Comparison of ENCODE assay signal across 1 cellular context in genomic region chr3:15797600-15798303, GRCh38.
A peak's percentile ranks its signal among the peaks of the same experiment; 100 is the strongest.
TF ChIP-seq lines count a peak whose summit lies in the region.

ANKRD28 (minus strand) TSS chr3:15797979; CDS start chr3:15796521, 1,458 bp downstream.

TF ChIP-seq in K562, 482 proteins besides CTCF, POLR2A, EP300 and RAD21 (continued from another document and continues in another):
- peak; percentile 40; the same call in 1 of the 2 replicates for TF ChIP-seq TEAD4 (IDR thresholded peaks at IDR 0.05; ENCODE audit: low read length)
- no peak for TF ChIP-seq TEAD4 (CRISPR knock-in tag; IDR thresholded peaks at IDR 0.05; ENCODE audit: borderline replicate concordance)
- TF ChIP-seq FOXJ2 (tag; IDR thresholded peaks at IDR 0.05) = 0 out of 2 replicates have a peak, but pooled peaks have one; percentile 28
- no peak for TF ChIP-seq MCM5 (IDR thresholded peaks at IDR 0.05; ENCODE audit: low read depth)
- TF ChIP-seq THRA (IDR thresholded peaks at IDR 0.05) = no peak
- no peak for TF ChIP-seq XRCC5 (IDR thresholded peaks at IDR 0.05; ENCODE audit: low read depth, low read length)
- TF ChIP-seq TOE1 (IDR thresholded peaks at IDR 0.05; ENCODE audit: borderline replicate concordance) = peak; percentile 60
- TF ChIP-seq TOE1 (CRISPR knock-in tag; IDR thresholded peaks at IDR 0.05; ENCODE audit: borderline replicate concordance, low read depth) = no peak
- no peak for TF ChIP-seq ZNF696 (CRISPR knock-in tag; conservative IDR thresholded peaks at IDR 0.05)
- no peak for TF ChIP-seq HDGF (IDR thresholded peaks at IDR 0.05)
- no peak for TF ChIP-seq CC2D1A (IDR thresholded peaks at IDR 0.05)
- TF ChIP-seq FOXA1 (IDR thresholded peaks at IDR 0.05; ENCODE audit: borderline replicate concordance) = no peak
- TF ChIP-seq FOXK2 (conservative IDR thresholded peaks at IDR 0.05 in 1 of 2, IDR thresholded peaks at IDR 0.05 in 1 of 2; ENCODE audit: low read depth in 2 of 2) = peak; percentile 67 to 69; a peak in 3 of 4 replicates
- no peak for TF ChIP-seq CHD2 (IDR thresholded peaks at IDR 0.05; ENCODE audit: low read depth, low read length)
- no peak for TF ChIP-seq ZNF146 (CRISPR knock-in tag; IDR thresholded peaks at IDR 0.05; ENCODE audit: unreplicated experiment)
- TF ChIP-seq JUND (IDR thresholded peaks at IDR 0.05; ENCODE audit: borderline replicate concordance, low read depth, low read length) = peak; percentile 41; the same call in 1 of the 2 replicates
- TF ChIP-seq JUND (tag; IDR thresholded peaks at IDR 0.05; ENCODE audit: borderline replicate concordance, low read depth, low read length) = no peak
- no peak for TF ChIP-seq ZSCAN32 (CRISPR knock-in tag; IDR thresholded peaks at IDR 0.05)
- peak; percentile 85 for TF ChIP-seq ZNF384 (IDR thresholded peaks at IDR 0.05; ENCODE audit: low read depth, low read length)
- TF ChIP-seq ZBTB8A (IDR thresholded peaks at IDR 0.05; ENCODE audit: partially characterized antibody) = no peak
- TF ChIP-seq NFYB (IDR thresholded peaks at IDR 0.05; ENCODE audit: extremely low read depth, insufficient read length) = no peak
- TF ChIP-seq ZBTB43 (CRISPR knock-in tag; IDR thresholded peaks at IDR 0.05) = no peak
- peak; percentile 19 for TF ChIP-seq HDAC3 (IDR thresholded peaks at IDR 0.05; ENCODE audit: borderline replicate concordance, partially characterized antibody)
- 0 out of 4 replicates have a peak, but pooled peaks of 1 of the 2 experiments have one; percentile 15 for TF ChIP-seq NONO (IDR thresholded peaks at IDR 0.05; ENCODE audit: low read depth in 2 of 2, low read length in 1 of 2)
- TF ChIP-seq ZBTB33 (CRISPR knock-in tag; IDR thresholded peaks at IDR 0.05) = peak; percentile 25; the same call in 1 of the 2 replicates
- TF ChIP-seq MEIS2 (IDR thresholded peaks at IDR 0.05; ENCODE audit: partially characterized antibody) = peak; percentile 11
- peak; percentile 64 for TF ChIP-seq ARID1B (IDR thresholded peaks at IDR 0.05)
- TF ChIP-seq SMARCB1 (IDR thresholded peaks at IDR 0.05; ENCODE audit: insufficient read length, low read depth) = no peak
- peak; percentile 45 for TF ChIP-seq POLR2B (IDR thresholded peaks at IDR 0.05; ENCODE audit: low read depth, partially characterized antibody)
- TF ChIP-seq MYBL2 (IDR thresholded peaks at IDR 0.05; ENCODE audit: low read depth) = peak; percentile 79
- TF ChIP-seq MYBL2 (CRISPR knock-in tag; IDR thresholded peaks at IDR 0.05; ENCODE audit: borderline replicate concordance) = no peak
- peak; percentile 44; the same call in 1 of the 2 replicates for TF ChIP-seq TEAD2 (tag; IDR thresholded peaks at IDR 0.05)
- no peak for TF ChIP-seq POLR2AphosphoS2 (IDR thresholded peaks at IDR 0.05; ENCODE audit: low read length)
- TF ChIP-seq, protein P1, sequence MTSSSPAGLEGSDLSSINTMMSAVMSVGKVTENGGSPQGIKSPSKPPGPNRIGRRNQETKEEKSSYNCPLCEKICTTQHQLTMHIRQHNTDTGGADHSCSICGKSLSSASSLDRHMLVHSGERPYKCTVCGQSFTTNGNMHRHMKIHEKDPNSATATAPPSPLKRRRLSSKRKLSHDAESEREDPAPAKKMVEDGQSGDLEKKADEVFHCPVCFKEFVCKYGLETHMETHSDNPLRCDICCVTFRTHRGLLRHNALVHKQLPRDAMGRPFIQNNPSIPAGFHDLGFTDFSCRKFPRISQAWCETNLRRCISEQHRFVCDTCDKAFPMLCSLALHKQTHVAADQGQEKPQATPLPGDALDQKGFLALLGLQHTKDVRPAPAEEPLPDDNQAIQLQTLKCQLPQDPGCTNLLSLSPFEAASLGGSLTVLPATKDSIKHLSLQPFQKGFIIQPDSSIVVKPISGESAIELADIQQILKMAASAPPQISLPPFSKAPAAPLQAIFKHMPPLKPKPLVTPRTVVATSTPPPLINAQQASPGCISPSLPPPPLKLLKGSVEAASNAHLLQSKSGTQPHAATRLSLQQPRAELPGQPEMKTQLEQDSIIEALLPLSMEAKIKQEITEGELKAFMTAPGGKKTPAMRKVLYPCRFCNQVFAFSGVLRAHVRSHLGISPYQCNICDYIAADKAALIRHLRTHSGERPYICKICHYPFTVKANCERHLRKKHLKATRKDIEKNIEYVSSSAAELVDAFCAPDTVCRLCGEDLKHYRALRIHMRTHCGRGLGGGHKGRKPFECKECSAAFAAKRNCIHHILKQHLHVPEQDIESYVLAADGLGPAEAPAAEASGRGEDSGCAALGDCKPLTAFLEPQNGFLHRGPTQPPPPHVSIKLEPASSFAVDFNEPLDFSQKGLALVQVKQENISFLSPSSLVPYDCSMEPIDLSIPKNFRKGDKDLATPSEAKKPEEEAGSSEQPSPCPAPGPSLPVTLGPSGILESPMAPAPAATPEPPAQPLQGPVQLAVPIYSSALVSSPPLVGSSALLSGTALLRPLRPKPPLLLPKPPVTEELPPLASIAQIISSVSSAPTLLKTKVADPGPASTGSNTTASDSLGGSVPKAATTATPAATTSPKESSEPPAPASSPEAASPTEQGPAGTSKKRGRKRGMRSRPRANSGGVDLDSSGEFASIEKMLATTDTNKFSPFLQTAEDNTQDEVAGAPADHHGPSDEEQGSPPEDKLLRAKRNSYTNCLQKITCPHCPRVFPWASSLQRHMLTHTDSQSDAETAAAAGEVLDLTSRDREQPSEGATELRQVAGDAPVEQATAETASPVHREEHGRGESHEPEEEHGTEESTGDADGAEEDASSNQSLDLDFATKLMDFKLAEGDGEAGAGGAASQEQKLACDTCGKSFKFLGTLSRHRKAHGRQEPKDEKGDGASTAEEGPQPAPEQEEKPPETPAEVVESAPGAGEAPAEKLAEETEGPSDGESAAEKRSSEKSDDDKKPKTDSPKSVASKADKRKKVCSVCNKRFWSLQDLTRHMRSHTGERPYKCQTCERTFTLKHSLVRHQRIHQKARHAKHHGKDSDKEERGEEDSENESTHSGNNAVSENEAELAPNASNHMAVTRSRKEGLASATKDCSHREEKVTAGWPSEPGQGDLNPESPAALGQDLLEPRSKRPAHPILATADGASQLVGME (CRISPR knock-in tag; IDR thresholded peaks at IDR 0.05) = no peak
- peak; percentile 70 to 80 for TF ChIP-seq RCOR1 (IDR thresholded peaks at IDR 0.05; ENCODE audit: borderline replicate concordance in 1 of 2, low read depth in 2 of 2, low read length in 2 of 2)
- TF ChIP-seq, protein P2, sequence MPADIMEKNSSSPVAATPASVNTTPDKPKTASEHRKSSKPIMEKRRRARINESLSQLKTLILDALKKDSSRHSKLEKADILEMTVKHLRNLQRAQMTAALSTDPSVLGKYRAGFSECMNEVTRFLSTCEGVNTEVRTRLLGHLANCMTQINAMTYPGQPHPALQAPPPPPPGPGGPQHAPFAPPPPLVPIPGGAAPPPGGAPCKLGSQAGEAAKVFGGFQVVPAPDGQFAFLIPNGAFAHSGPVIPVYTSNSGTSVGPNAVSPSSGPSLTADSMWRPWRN (IDR thresholded peaks at IDR 0.05; ENCODE audit: low read depth) = peak; percentile 39; the same call in 1 of the 2 replicates
- TF ChIP-seq NR2C1 (IDR thresholded peaks at IDR 0.05) = no peak
- TF ChIP-seq NR2C1 (tag; IDR thresholded peaks at IDR 0.05) = no peak
- 0 out of 2 replicates have a peak, but pooled peaks have one; percentile 27 for TF ChIP-seq ZNF24 (IDR thresholded peaks at IDR 0.05)
- TF ChIP-seq KHSRP (IDR thresholded peaks at IDR 0.05) = no peak
- TF ChIP-seq MYC (IDR thresholded peaks at IDR 0.05; ENCODE audit: low read depth, low read length) = peak; percentile 76
- TF ChIP-seq MYC (CRISPR knock-in tag; IDR thresholded peaks at IDR 0.05; ENCODE audit: borderline replicate concordance, low read depth) = no peak
- TF ChIP-seq EGR1 (conservative IDR thresholded peaks at IDR 0.05) = no peak
- TF ChIP-seq RUNX1 (IDR thresholded peaks at IDR 0.05; ENCODE audit: low read depth) = no peak
- no peak for TF ChIP-seq ZBTB12 (CRISPR knock-in tag; IDR thresholded peaks at IDR 0.05)
- no peak for TF ChIP-seq CEBPG (CRISPR knock-in tag; IDR thresholded peaks at IDR 0.05)
- peak; percentile 26 to 31; a peak in 1 of 4 replicates for TF ChIP-seq CEBPG (tag; conservative IDR thresholded peaks at IDR 0.05 in 1 of 2, IDR thresholded peaks at IDR 0.05 in 1 of 2)
- peak; percentile 69; the same call in 1 of the 2 replicates for TF ChIP-seq L3MBTL2 (IDR thresholded peaks at IDR 0.05)
- TF ChIP-seq E2F1 (CRISPR knock-in tag; IDR thresholded peaks at IDR 0.05) = no peak
- 0 out of 2 replicates have a peak, but pooled peaks have one; percentile 34 for TF ChIP-seq FOXP1 (CRISPR knock-in tag; IDR thresholded peaks at IDR 0.05)
- no peak for TF ChIP-seq RFX1 (IDR thresholded peaks at IDR 0.05)
- TF ChIP-seq, protein P3, sequence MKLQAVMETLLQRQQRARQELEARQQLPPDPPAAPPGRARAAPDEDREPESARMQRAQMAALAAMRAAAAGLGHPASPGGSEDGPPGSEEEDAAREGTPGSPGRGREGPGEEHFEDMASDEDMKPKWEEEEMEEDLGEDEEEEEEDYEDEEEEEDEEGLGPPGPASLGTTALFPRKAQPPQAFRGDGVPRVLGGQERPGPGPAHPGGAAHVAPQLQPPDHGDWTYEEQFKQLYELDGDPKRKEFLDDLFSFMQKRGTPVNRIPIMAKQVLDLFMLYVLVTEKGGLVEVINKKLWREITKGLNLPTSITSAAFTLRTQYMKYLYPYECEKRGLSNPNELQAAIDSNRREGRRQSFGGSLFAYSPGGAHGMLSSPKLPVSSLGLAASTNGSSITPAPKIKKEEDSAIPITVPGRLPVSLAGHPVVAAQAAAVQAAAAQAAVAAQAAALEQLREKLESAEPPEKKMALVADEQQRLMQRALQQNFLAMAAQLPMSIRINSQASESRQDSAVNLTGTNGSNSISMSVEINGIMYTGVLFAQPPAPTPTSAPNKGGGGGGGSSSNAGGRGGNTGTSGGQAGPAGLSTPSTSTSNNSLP (IDR thresholded peaks at IDR 0.05; ENCODE audit: borderline replicate concordance, low read depth, low read length) = 0 out of 2 replicates have a peak, but pooled peaks have one; percentile 65
- no peak for TF ChIP-seq IRF1 (CRISPR knock-in tag; IDR thresholded peaks at IDR 0.05; ENCODE audit: borderline replicate concordance)
